23 cellular contexts compared by ENCODE assay signal in genomic region chr5:173534664-173535063, GRCh38.
"Had no signal": no experiment of that assay in that cellular context is flagged by ENCODE, and none has a peak within 500 bp of the region (broad histone marks: within the 10 kb centered on the region; RNA-seq: fewer than 3 reads in every experiment).

No MANE protein-coding gene starts in this region.

- H2AFZ ChIP-seq: hepatocyte had no signal

- H3K4me3 ChIP-seq: adrenal gland, breast epithelium, hepatocyte, mucosa of descending colon, sigmoid colon, spleen, thoracic aorta, upper lobe of left lung had no signal

- H3K27ac ChIP-seq: adrenal gland, hepatocyte, sigmoid colon, spleen, thoracic aorta, upper lobe of left lung, WERI-Rb-1 had no signal

- H3K4me2 ChIP-seq: hepatocyte had no signal

- H3K4me1 ChIP-seq: adrenal gland, breast epithelium, sigmoid colon, spleen, upper lobe of left lung had no signal

- H3K27me3 ChIP-seq: breast epithelium, hepatocyte, sigmoid colon, upper lobe of left lung had no signal

- H3K36me3 ChIP-seq: adrenal gland, breast epithelium, sigmoid colon, spleen, thoracic aorta, upper lobe of left lung, WERI-Rb-1 had no signal

- H3K9me3 ChIP-seq: adrenal gland, breast epithelium, mucosa of descending colon, sigmoid colon, spleen, thoracic aorta, upper lobe of left lung had no signal

- ATAC-seq: activated T-helper 17 cell treated with anti-CD3 and anti-CD28 coated beads, Interleukin-2, amount 50 U/mL, for 72 hours; mucosa of descending colon; T-cell had no signal

- DNase-seq: activated CD4-positive, alpha-beta T cell treated with anti-CD3 and anti-CD28 coated beads, Interleukin-2, amount 10 ng/mL, durations not matched to agents 7 days and 5 days; activated CD4-positive, CD25-positive, alpha-beta regulatory T cell treated with anti-CD3 and anti-CD28 coated beads, Interleukin-2, amount 50 U/mL, for 72 hours; activated naive CD4-positive, alpha-beta T cell; activated T-cell treated with anti-CD3 and anti-CD28 coated beads, Interleukin-2, amount 50 U/mL, for 1 hour; adrenal gland; cerebellar nuclear complex; cortex of kidney; foreskin melanocyte; glutamatergic neuron; immature natural killer cell; mucosa of descending colon; nephron progenitor cell; sigmoid colon; spleen; stimulated activated CD4-positive, alpha-beta T cell treated with anti-CD3 and anti-CD28 coated beads, Interleukin-4, amount 100 ng/mL, for 1 hour; stimulated activated naive CD4-positive, alpha-beta T cell; T-cell; upper lobe of left lung; WERI-Rb-1 had no signal

- H3K79me2 ChIP-seq: hepatocyte had no signal
